22 cellular contexts compared by ENCODE assay signal in genomic region chr5:158718738-158719505, GRCh38.
A peak's percentile ranks its signal among the peaks of the same experiment; 100 is the strongest.
DNase-seq lines count a peak whose midpoint lies in the region; ATAC-seq and TF ChIP-seq lines count a peak whose summit lies in the region.
"Had no signal": no experiment of that assay in that cellular context is flagged by ENCODE, and none has a peak within 500 bp of the region (broad histone marks: within the 10 kb centered on the region; RNA-seq: fewer than 3 reads in every experiment).

No MANE protein-coding gene starts in this region.

- H3K36me3 ChIP-seq in neuronal stem cell (replicated peaks in 1 of 2; ENCODE audit: control insufficient read depth in 2 of 2, insufficient read depth in 2 of 2, low read length in 2 of 2), result no peaks in the 10 kb centered on the region
- H3K36me3 ChIP-seq: pancreas, transverse colon had no signal

- no peaks in the 10 kb centered on the region for H3K4me1 Mint-ChIP-seq in CD4-positive, alpha-beta T cell (ENCODE audit: low read depth)

- H3K18ac ChIP-seq in neuronal stem cell (ENCODE audit: low read length), result no peak overlapping the region

- no peaks in the 10 kb centered on the region for H3K36me3 Mint-ChIP-seq in CD4-positive, alpha-beta T cell (ENCODE audit: low read depth)
- H3K36me3 Mint-ChIP-seq: activated CD4-positive, alpha-beta memory T cell treated with anti-CD3 and anti-CD28 coated beads for 36 hours had no signal

- peaks cover 0 to 8% of the 10 kb centered on the region in 2 donors for H3K4me1 ChIP-seq in neuronal stem cell (ENCODE audit: control insufficient read depth in 2 of 2, insufficient read depth in 1 of 2, low read depth in 1 of 2, low read length in 2 of 2)
- H3K4me1 ChIP-seq: gastroesophageal sphincter, pancreas, transverse colon had no signal

- H2BK5ac ChIP-seq in neuronal stem cell (ENCODE audit: low read length), result no peak overlapping the region

- H3K4me3 ChIP-seq in skeletal muscle cell (ENCODE audit: low read depth, low read length), result no peak overlapping the region
- H3K4me3 ChIP-seq in neuronal stem cell (ENCODE audit: low read length in 2 of 2), result no peak overlapping the region
- H3K4me3 ChIP-seq: gastroesophageal sphincter, pancreas, transverse colon had no signal

- POLR2A ChIA-PET in CD4-positive, alpha-beta T cell (lab: Charles Lee), result no interaction called here

- H2BK120ac ChIP-seq in neuronal stem cell (ENCODE audit: low read depth, low read length), result no peak overlapping the region

- H3K23ac ChIP-seq in neuronal stem cell (ENCODE audit: low read depth, low read length, poor library complexity), result no peak overlapping the region

- TF ChIP-seq CTCF in CD4-positive, alpha-beta T cell (IDR thresholded peaks at IDR 0.05), result no peak

- no peak overlapping the region for H3K27ac Mint-ChIP-seq in CD4-positive, alpha-beta T cell
- H3K27ac Mint-ChIP-seq: activated CD4-positive, alpha-beta memory T cell treated with anti-CD3 and anti-CD28 coated beads for 36 hours; stimulated activated memory B cell treated with anti-CD40 and anti-IgM and Interleukin-4, amounts not matched to agents 10 μg/mL and 1 μg/mL and 100 μg/mL, for 72 hours had no signal

- H2AFZ ChIP-seq in neuronal stem cell (ENCODE audit: low read length), result no peak overlapping the region

- no peak overlapping the region for H2BK12ac ChIP-seq in neuronal stem cell (ENCODE audit: low read length)

- peaks cover 6% of the 10 kb centered on the region for H3K27me3 Mint-ChIP-seq in CD4-positive, alpha-beta T cell
- H3K27me3 Mint-ChIP-seq: stimulated activated memory B cell treated with anti-CD40 and anti-IgM and Interleukin-4, amounts not matched to agents 10 μg/mL and 1 μg/mL and 100 μg/mL, for 72 hours had no signal

- intact Hi-C loops in CD4-positive, alpha-beta T cell (cut with DNase I, micrococcal nuclease), result no loop called here

- H3K4me3 Mint-ChIP-seq in CD4-positive, alpha-beta T cell, result no peak overlapping the region
- H3K4me3 Mint-ChIP-seq: activated CD4-positive, alpha-beta memory T cell treated with anti-CD3 and anti-CD28 coated beads for 36 hours; activated T-cell treated with anti-CD3 and anti-CD28 coated beads, Interleukin-2, amount 50 U/mL, for 4 hours; stimulated activated memory B cell treated with anti-CD40 and anti-IgM and Interleukin-4, amounts not matched to agents 10 μg/mL and 1 μg/mL and 100 μg/mL, for 72 hours had no signal

- CTCF ChIA-PET in CD4-positive, alpha-beta T cell (lab: Charles Lee), result no interaction called here

- no peak overlapping the region for H3K4me2 ChIP-seq in neuronal stem cell (ENCODE audit: insufficient read depth, low read length, poor library complexity, severe bottlenecking)
- H3K4me2 ChIP-seq: KMS-11 had no signal

- no peak overlapping the region for H3K27ac ChIP-seq in neuronal stem cell (replicated peaks; ENCODE audit: low read length)
- H3K27ac ChIP-seq in CD4-positive, alpha-beta T cell (ENCODE audit: low read depth, low read length), result no peak overlapping the region
- H3K27ac ChIP-seq: gastroesophageal sphincter, KMS-11, pancreas, transverse colon, VCaP had no signal

- DNase-seq in EL (peak; percentile 80), NOMO-1 treated with DMSO at 0.1 percent for 48 hours (lab: John Stamatoyannopoulos, UW; ENCODE audit: unreplicated experiment) (peak; percentile 36), fibroblast of gingiva (ENCODE audit: low read depth) (peak; percentile 68), skeletal muscle cell (ENCODE audit: low read depth) (peak; percentile 47), neuronal stem cell (ENCODE audit: low spot score) (no peak)
- no peak for DNase-seq in stimulated activated CD4-positive, alpha-beta T cell treated with anti-CD3 and anti-CD28 coated beads, Interleukin-1b, Interleukin-23, amount 100 ng/mL, for 48 hours
- no peak for DNase-seq in CD4-positive, alpha-beta T cell
- DNase-seq: activated CD4-positive, alpha-beta memory T cell treated with anti-CD3 and anti-CD28 coated beads for 36 hours; activated naive CD4-positive, alpha-beta T cell treated with anti-CD3 and anti-CD28 coated beads, Interleukin-2, amount 50 U/mL, for 16 hours; activated T-cell treated with anti-CD3 and anti-CD28 coated beads, Interleukin-2, amount 50 U/mL, for 4 hours; central memory CD4-positive, alpha-beta T cell; DMS79 treated with DMSO at 0.1 percent for 48 hours; effector memory CD4-positive, alpha-beta T cell; HCEC 1CT; NCI-H1436 treated with DMSO at 0.1 percent for 48 hours; NK-92 treated with Interleukin-12 subunit alpha and Interleukin-12 subunit beta, amount 100 ng/mL, for 24 hours; pancreas; transverse colon had no signal

- ATAC-seq in CD4-positive, alpha-beta T cell (ENCODE audit: poor library complexity), result no peak
- ATAC-seq: activated T-cell treated with anti-CD3 and anti-CD28 coated beads, Interleukin-2, amount 50 U/mL, for 4 hours; gastroesophageal sphincter; stimulated activated memory B cell treated with anti-CD40 and anti-IgM and Interleukin-4, amounts not matched to agents 10 μg/mL and 1 μg/mL and 100 μg/mL, for 72 hours had no signal

- no peaks in the 10 kb centered on the region for H3K79me1 ChIP-seq in neuronal stem cell (ENCODE audit: low read depth, low read length)

- no peaks in the 10 kb centered on the region for H3K9me3 ChIP-seq in neuronal stem cell (replicated peaks in 1 of 2; ENCODE audit: control insufficient read depth in 2 of 2, insufficient read depth in 1 of 2, low read depth in 1 of 2, low read length in 2 of 2)
- H3K9me3 ChIP-seq in CD4-positive, alpha-beta T cell (ENCODE audit: control insufficient read depth, low read length), result no peaks in the 10 kb centered on the region
- H3K9me3 ChIP-seq: gastroesophageal sphincter, pancreas, transverse colon had no signal

- H2BK15ac ChIP-seq in neuronal stem cell (ENCODE audit: low read length), result no peak overlapping the region

- no peaks in the 10 kb centered on the region for H3K27me3 ChIP-seq in neuronal stem cell (ENCODE audit: control insufficient read depth in 3 of 3, insufficient read depth in 3 of 3, low read depth in 1 of 3, low read length in 3 of 3)
- H3K27me3 ChIP-seq in CD4-positive, alpha-beta T cell (ENCODE audit: control insufficient read depth, insufficient read depth, low read length), result no peaks in the 10 kb centered on the region
- H3K27me3 ChIP-seq: pancreas, transverse colon had no signal

- no peak overlapping the region for H4K91ac ChIP-seq in neuronal stem cell (ENCODE audit: low read depth, low read length, poor library complexity)

- H3K9ac ChIP-seq in neuronal stem cell (ENCODE audit: low read depth, low read length, poor library complexity), result no peak overlapping the region
- H3K9ac ChIP-seq: KMS-11 had no signal

- no peak overlapping the region for H2AK5ac ChIP-seq in neuronal stem cell (ENCODE audit: low read depth, low read length)

- H4K8ac ChIP-seq in neuronal stem cell (ENCODE audit: low read depth, low read length), result no peak overlapping the region

- no peak overlapping the region for H3K4ac ChIP-seq in neuronal stem cell (ENCODE audit: low read length)

- no peak overlapping the region for H3K14ac ChIP-seq in neuronal stem cell (ENCODE audit: low read length)

- H3K9me3 Mint-ChIP-seq in CD4-positive, alpha-beta T cell, result no peaks in the 10 kb centered on the region
- H3K9me3 Mint-ChIP-seq: activated CD4-positive, alpha-beta memory T cell treated with anti-CD3 and anti-CD28 coated beads for 36 hours; activated T-cell treated with anti-CD3 and anti-CD28 coated beads, Interleukin-2, amount 50 U/mL, for 4 hours; stimulated activated memory B cell treated with anti-CD40 and anti-IgM and Interleukin-4, amounts not matched to agents 10 μg/mL and 1 μg/mL and 100 μg/mL, for 72 hours had no signal

Comparison
In these comparisons a context has a peak if more than half of its experiments do, and no peak if none do; other contexts are left out.
1. DNase-seq: peak in EL (single experiment), NOMO-1 treated with DMSO at 0.1 percent for 48 hours (single experiment), fibroblast of gingiva (single experiment) and skeletal muscle cell (single experiment); none in neuronal stem cell (single experiment), stimulated activated CD4-positive, alpha-beta T cell treated with anti-CD3 and anti-CD28 coated beads, Interleukin-1b, Interleukin-23, amount 100 ng/mL, for 48 hours (single experiment) and CD4-positive, alpha-beta T cell (0 of 10).